37 cellular contexts compared by ENCODE assay signal in genomic region chr2:181698230-181698629, GRCh38. TPM values are rescaled to one million over a fixed set of nuclear protein-coding genes. Genes with fewer than 3 reads are reported as not detected.
"Had no signal": no experiment of that assay in that cellular context is flagged by ENCODE, and none has a peak within 500 bp of the region (broad histone marks: within the 10 kb centered on the region; RNA-seq: fewer than 3 reads in every experiment).

No MANE protein-coding gene starts in this region.

- H3K27ac Mint-ChIP-seq: activated CD4-positive, alpha-beta T cell treated with anti-CD3 and anti-CD28 coated beads, Interleukin-2, amount 10 ng/mL, durations not matched to agents 24 days and 14 days; activated CD8-positive, alpha-beta T cell treated with anti-CD3 and anti-CD28 coated beads for 36 hours; activated naive CD8-positive, alpha-beta T cell treated with anti-CD3 and anti-CD28 coated beads for 36 hours; activated T-cell treated with anti-CD3 and anti-CD28 coated beads, Interleukin-2, amount 50 U/mL, for 72 hours; activated T-helper 17 cell treated with anti-CD3 and anti-CD28 coated beads, Interleukin-2, amount 50 U/mL, for 72 hours had no signal

- H3K36me3 ChIP-seq: brain microvascular endothelial cell, Peyer's patch had no signal

- H3K4me3 ChIP-seq: Peyer's patch had no signal

- ATAC-seq: activated CD8-positive, alpha-beta T cell treated with anti-CD3 and anti-CD28 coated beads for 36 hours; activated T-cell treated with anti-CD3 and anti-CD28 coated beads, Interleukin-2, amount 50 U/mL, for 72 hours; activated T-helper 17 cell treated with anti-CD3 and anti-CD28 coated beads, Interleukin-2, amount 50 U/mL, for 72 hours; PC-3; SK-N-SH treated with all-trans-retinoic acid at 6 μM for 48 hours had no signal

- H3K27ac ChIP-seq: brain microvascular endothelial cell, Peyer's patch had no signal

- H3K9me3 ChIP-seq: Peyer's patch had no signal

- H3K27me3 ChIP-seq: brain microvascular endothelial cell, Peyer's patch had no signal

- H3K36me3 Mint-ChIP-seq: activated naive CD8-positive, alpha-beta T cell treated with anti-CD3 and anti-CD28 coated beads for 36 hours had no signal

- H3K4me1 Mint-ChIP-seq: activated CD4-positive, alpha-beta T cell treated with anti-CD3 and anti-CD28 coated beads, Interleukin-2, amount 10 ng/mL, durations not matched to agents 24 days and 14 days; activated naive CD8-positive, alpha-beta T cell treated with anti-CD3 and anti-CD28 coated beads for 36 hours; activated T-helper 17 cell treated with anti-CD3 and anti-CD28 coated beads, Interleukin-2, amount 50 U/mL, for 72 hours had no signal

- H3K4me3 Mint-ChIP-seq: activated CD4-positive, alpha-beta T cell treated with anti-CD3 and anti-CD28 coated beads, Interleukin-2, amount 10 ng/mL, durations not matched to agents 24 days and 14 days; activated CD8-positive, alpha-beta T cell treated with anti-CD3 and anti-CD28 coated beads for 36 hours; activated naive CD8-positive, alpha-beta T cell treated with anti-CD3 and anti-CD28 coated beads for 36 hours; activated T-cell treated with anti-CD3 and anti-CD28 coated beads, Interleukin-2, amount 50 U/mL, for 72 hours; activated T-helper 17 cell treated with anti-CD3 and anti-CD28 coated beads, Interleukin-2, amount 50 U/mL, for 72 hours had no signal

- DNase-seq: activated CD4-positive, alpha-beta T cell treated with anti-CD3 and anti-CD28 coated beads, Interleukin-2, amount 10 ng/mL, durations not matched to agents 24 days and 14 days; activated CD4-positive, alpha-beta T cell treated with anti-CD3 and anti-CD28 coated beads, Interleukin-2, amount 50 U/mL, for 4 hours; activated CD8-positive, alpha-beta T cell treated with anti-CD3 and anti-CD28 coated beads for 36 hours; activated effector memory CD4-positive, alpha-beta T cell treated with anti-CD3 and anti-CD28 coated beads, Interleukin-2, amount 50 U/mL, for 16 hours; activated naive CD4-positive, alpha-beta T cell; activated naive CD4-positive, alpha-beta T cell treated with anti-CD3 and anti-CD28 coated beads, Interleukin-2, amount 50 U/mL, for 16 hours; activated naive CD8-positive, alpha-beta T cell treated with anti-CD3 and anti-CD28 coated beads for 36 hours; activated T-cell treated with anti-CD3 and anti-CD28 coated beads, Interleukin-2, amount 50 U/mL, for 1 hour; activated T-cell treated with anti-CD3 and anti-CD28 coated beads, Interleukin-2, amount 50 U/mL, for 72 hours; amniotic stem cell; aorta; brain microvascular endothelial cell; central memory CD4-positive, alpha-beta T cell; Karpas-422; NCI-H1048; NCI-H1105 treated with DMSO at 0.1 percent for 48 hours; NCI-H1436; NCI-H1694; NCI-H1930; NCI-H2081 treated with DMSO at 0.1 percent for 48 hours; NCI-H226; NCI-H446 treated with DMSO at 0.1 percent for 48 hours; NCI-H524; NCI-H69; NCI-H82; PC-3; Peyer's patch; RPMI8226; SW 1271; T-helper 1 cell; T-helper 2 cell; T1000 had no signal

- H3K4me1 ChIP-seq: Peyer's patch had no signal

RNA-seq across cellular contexts. Expression of gene NEUROD1, which starts 17.9 kb away (rescaled TPM):
- total RNA-seq: activated CD4-positive, alpha-beta T cell treated with anti-CD3 and anti-CD28 coated beads, Interleukin-2, amount 10 ng/mL, durations not matched to agents 24 days and 14 days; activated CD8-positive, alpha-beta memory T cell treated with anti-CD3 and anti-CD28 coated beads for 36 hours; activated CD8-positive, alpha-beta T cell treated with anti-CD3 and anti-CD28 coated beads for 36 hours; activated T-cell treated with anti-CD3 and anti-CD28 coated beads, Interleukin-2, amount 50 U/mL, for 72 hours; activated T-helper 17 cell treated with anti-CD3 and anti-CD28 coated beads, Interleukin-2, amount 50 U/mL, for 72 hours; aorta; MCF 10A; PC-3; SK-MEL-5 had no signal

RNA-seq across cellular contexts. Expression of gene CERKL, which starts 41.3 kb away (rescaled TPM):
- total RNA-seq: activated CD8-positive, alpha-beta memory T cell treated with anti-CD3 and anti-CD28 coated beads for 36 hours; activated T-helper 17 cell treated with anti-CD3 and anti-CD28 coated beads, Interleukin-2, amount 50 U/mL, for 72 hours; aorta had no signal
